ENCODE assay signal across 20 cellular contexts in genomic region chr5:56170557-56170956, GRCh38.
A peak's percentile ranks its signal among the peaks of the same experiment; 100 is the strongest.
DNase-seq lines count a peak whose midpoint lies in the region; ATAC-seq and TF ChIP-seq lines count a peak whose summit lies in the region.
"Had no signal": no experiment of that assay in that cellular context is flagged by ENCODE, and none has a peak within 500 bp of the region (broad histone marks: within the 10 kb centered on the region; RNA-seq: fewer than 3 reads in every experiment).

No MANE protein-coding gene starts in this region.

- H3K36me3 ChIP-seq in right atrium auricular region = no peaks in the 10 kb centered on the region
- H3K36me3 ChIP-seq in right lobe of liver = no peaks in the 10 kb centered on the region
- H3K36me3 ChIP-seq: vagina had no signal

- H3K27me3 Mint-ChIP-seq in chondrocyte (ENCODE audit: low read depth) = no peaks in the 10 kb centered on the region

- H3K9me3 ChIP-seq in right atrium auricular region (no peaks in the 10 kb centered on the region), right lobe of liver (no peaks in the 10 kb centered on the region)
- H3K9me3 ChIP-seq: vagina had no signal

- no peak overlapping the region for H3K4me3 ChIP-seq in right atrium auricular region
- H3K4me3 ChIP-seq in right lobe of liver = no peak overlapping the region
- H3K4me3 ChIP-seq: vagina had no signal

- ATAC-seq in HG03108 (IDR thresholded peaks at IDR 0.05; ENCODE audit: unreplicated experiment) (no peak), right lobe of liver (no peak)

- H3K27ac Mint-ChIP-seq in chondrocyte (ENCODE audit: unreplicated experiment) = peak overlapping the region; percentile 76
- H3K27ac Mint-ChIP-seq: activated T-helper 2 cell treated with anti-CD3 and anti-CD28 coated beads, Interferon-gamma antibody, Interleukin-2, Interleukin-4, amounts not matched to agents 10 μg/mL and 5 μg/mL and 100 μg/mL, durations not matched to agents 14 hours and 24 hours and 36 hours had no signal

- H3K4me3 Mint-ChIP-seq in chondrocyte (ENCODE audit: unreplicated experiment) = no peak overlapping the region
- H3K4me3 Mint-ChIP-seq: neural crest cell had no signal

- no peaks in the 10 kb centered on the region for H3K36me3 Mint-ChIP-seq in chondrocyte (ENCODE audit: low read depth)

- intact Hi-C loops in right lobe of liver (cut with DNase I) = no loop called here

- no peak for TF ChIP-seq POLR2A in right lobe of liver (IDR thresholded peaks at IDR 0.05)

- CTCF ChIA-PET in HEK293T (lab: Yijun Ruan, JAX) = no interaction called here

- H3K27me3 ChIP-seq in right atrium auricular region (no peaks in the 10 kb centered on the region), right lobe of liver (no peaks in the 10 kb centered on the region)
- H3K27me3 ChIP-seq: vagina had no signal

- POLR2A ChIA-PET in HEK293T (lab: Yijun Ruan, JAX) = no interaction called here

- TF ChIP-seq CTCF in chondrocyte (IDR thresholded peaks at IDR 0.05) = no peak
- TF ChIP-seq CTCF in right atrium auricular region (IDR thresholded peaks at IDR 0.05) = no peak
- TF ChIP-seq CTCF in right lobe of liver (IDR thresholded peaks at IDR 0.05) = no peak

- peaks cover 0 to 18% of the 10 kb centered on the region in 2 donors for H3K4me1 ChIP-seq in right atrium auricular region
- no peaks in the 10 kb centered on the region for H3K4me1 ChIP-seq in right lobe of liver

- peaks cover 64% of the 10 kb centered on the region for H3K4me1 Mint-ChIP-seq in chondrocyte (ENCODE audit: low read depth)
- H3K4me1 Mint-ChIP-seq: neural crest cell had no signal

- H3K27ac ChIP-seq in right atrium auricular region (no peak overlapping the region), right lobe of liver (no peak overlapping the region)
- H3K27ac ChIP-seq: vagina had no signal

- WGBS in right lobe of liver (ENCODE audit: insufficient coverage, low coverage, low lambda C conversion rate, missing lambda C conversion rate) = 71% methylated on average over 1 of the region's 4 CpGs

- DNase-seq in A172 (ENCODE audit: low spot score) (peak; percentile 43), H4 (ENCODE audit: low spot score) (peak; percentile 65), chondrocyte (ENCODE audit: low spot score) (no peak), right atrium auricular region (ENCODE audit: low spot score) (peak; percentile 62), right lobe of liver (no peak), HEK293T (ENCODE audit: extremely low spot score) (no peak), RPMI8226 (no peak)
- DNase-seq: ACHN; activated CD4-positive, CD25-positive, alpha-beta regulatory T cell treated with anti-CD3 and anti-CD28 coated beads, Interleukin-2, amount 50 U/mL, for 72 hours; amniotic stem cell; cortex of kidney; head of caudate nucleus; NCI-H2107; NCI-H526; stimulated activated CD4-positive, alpha-beta T cell treated with anti-CD3 and anti-CD28 coated beads, Interleukin-15, amount 100 ng/mL, for 24 hours; stimulated activated naive CD4-positive, alpha-beta T cell had no signal

- H3K9me3 Mint-ChIP-seq in chondrocyte (ENCODE audit: low read depth) = no peaks in the 10 kb centered on the region
- H3K9me3 Mint-ChIP-seq: activated T-helper 2 cell treated with anti-CD3 and anti-CD28 coated beads, Interferon-gamma antibody, Interleukin-2, Interleukin-4, amounts not matched to agents 10 μg/mL and 5 μg/mL and 100 μg/mL, durations not matched to agents 14 hours and 24 hours and 36 hours; neural crest cell had no signal

TF ChIP-seq in HEK293T, 16 proteins besides CTCF, POLR2A, EP300 and RAD21:
- no peak for TF ChIP-seq PKNOX1 (IDR thresholded peaks at IDR 0.05)
- no peak for TF ChIP-seq LEF1 (IDR thresholded peaks at IDR 0.05; ENCODE audit: borderline replicate concordance)
- TF ChIP-seq ELF4 (IDR thresholded peaks at IDR 0.05) = no peak
- no peak for TF ChIP-seq SUZ12 (IDR thresholded peaks at IDR 0.05)
- no peak for TF ChIP-seq HDGF (IDR thresholded peaks at IDR 0.05; ENCODE audit: borderline replicate concordance)
- TF ChIP-seq SP1 (IDR thresholded peaks at IDR 0.05) = no peak
- no peak for TF ChIP-seq TARDBP (IDR thresholded peaks at IDR 0.05)
- TF ChIP-seq FOXA1 (IDR thresholded peaks at IDR 0.05) = no peak
- TF ChIP-seq CTBP1 (IDR thresholded peaks at IDR 0.05; ENCODE audit: borderline replicate concordance) = no peak
- no peak for TF ChIP-seq BHLHE40 (IDR thresholded peaks at IDR 0.05; ENCODE audit: borderline replicate concordance)
- TF ChIP-seq FOXM1 (IDR thresholded peaks at IDR 0.05; ENCODE audit: borderline replicate concordance) = no peak
- TF ChIP-seq ARNT (IDR thresholded peaks at IDR 0.05) = no peak
- no peak for TF ChIP-seq FOXK2 (IDR thresholded peaks at IDR 0.05)
- TF ChIP-seq ZNF384 (IDR thresholded peaks at IDR 0.05) = no peak
- TF ChIP-seq L3MBTL2 (conservative IDR thresholded peaks at IDR 0.05) = no peak
- TF ChIP-seq NFRKB (IDR thresholded peaks at IDR 0.05) = no peak

Comparison
In these comparisons a context has a peak if more than half of its experiments do, and no peak if none do; other contexts are left out.
1. DNase-seq: peak in A172 (single experiment), H4 (single experiment) and right atrium auricular region (single experiment); none in chondrocyte (single experiment), right lobe of liver (0 of 3), HEK293T (single experiment) and RPMI8226 (single experiment).